Comparison of ENCODE assay signal across 21 cellular contexts in the genomic region with DNA sequence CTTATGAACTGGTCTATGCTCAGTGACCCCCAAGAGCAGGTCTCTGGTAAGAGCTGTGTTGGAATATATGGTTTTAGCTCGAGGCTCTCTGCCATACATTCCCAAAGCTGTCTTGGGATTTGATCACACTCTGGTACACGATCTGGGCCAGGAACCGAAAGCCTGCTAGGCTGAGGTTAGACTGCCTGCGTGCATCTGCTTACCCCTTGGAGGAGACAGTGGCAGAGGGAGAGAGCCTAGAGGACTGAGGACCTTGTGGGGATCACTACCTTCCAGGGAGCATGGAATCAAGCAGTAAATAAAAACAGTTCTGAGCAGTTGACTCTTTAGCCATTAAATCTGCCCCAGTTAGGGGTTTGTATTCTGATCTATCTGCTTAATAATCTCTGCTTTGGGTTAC.
A peak's percentile ranks its signal among the peaks of the same experiment; 100 is the strongest.
DNase-seq lines count a peak whose midpoint lies in the region; ATAC-seq, FAIRE-seq and TF ChIP-seq lines count a peak whose summit lies in the region.
"Had no signal": no experiment of that assay in that cellular context is flagged by ENCODE, and none has a peak within 500 bp of the region (broad histone marks: within the 10 kb centered on the region; RNA-seq: fewer than 3 reads in every experiment).

No MANE protein-coding gene starts in this region.

- FAIRE-seq in HTR-8/SVneo (lab: Jason Lieb, UNC) = no peak

- H3K27me3 Mint-ChIP-seq in HFFc6 (ENCODE audit: insufficient read depth) = no peaks in the 10 kb centered on the region; the same call in 1 of the 2 replicates
- H3K27me3 Mint-ChIP-seq in brain = no peaks in the 10 kb centered on the region
- H3K27me3 Mint-ChIP-seq in activated CD4-positive, alpha-beta T cell treated with anti-CD3 and anti-CD28 coated beads, Interleukin-2, amount 10 ng/mL, durations not matched to agents 7 days and 5 days = peaks cover 30% of the 10 kb centered on the region

- POLR2A ChIA-PET in activated CD4-positive, alpha-beta T cell treated with anti-CD3 and anti-CD28 coated beads, Interleukin-2, amount 10 ng/mL, durations not matched to agents 7 days and 5 days (lab: Charles Lee) = no interaction called here

- H3K4me1 Mint-ChIP-seq in HFFc6 (ENCODE audit: low read depth) = peaks cover 32% of the 10 kb centered on the region
- peaks cover 57% of the 10 kb centered on the region for H3K4me1 Mint-ChIP-seq in brain
- no peaks in the 10 kb centered on the region for H3K4me1 Mint-ChIP-seq in activated CD4-positive, alpha-beta T cell treated with anti-CD3 and anti-CD28 coated beads, Interleukin-2, amount 10 ng/mL, durations not matched to agents 7 days and 5 days

- CTCF ChIA-PET in activated CD4-positive, alpha-beta T cell treated with anti-CD3 and anti-CD28 coated beads, Interleukin-2, amount 10 ng/mL, durations not matched to agents 7 days and 5 days (lab: Charles Lee) = interaction anchor here (1.1 kb wide), 1 partner anchor 16 kb away, joined by 3 read pairs; no protein-coding TSS in a partner anchor

- H3K36me3 Mint-ChIP-seq in HFFc6 (ENCODE audit: low read depth) (peaks cover 36% of the 10 kb centered on the region), brain (peaks cover 74% of the 10 kb centered on the region)
- no peaks in the 10 kb centered on the region for H3K36me3 Mint-ChIP-seq in activated CD4-positive, alpha-beta T cell treated with anti-CD3 and anti-CD28 coated beads, Interleukin-2, amount 10 ng/mL, durations not matched to agents 7 days and 5 days (ENCODE audit: low read depth)

- H3K9me3 Mint-ChIP-seq in HFFc6 (0 out of 2 replicates have a peak, but pooled peaks cover 4% of the 10 kb centered on the region), brain (peaks cover 8 to 33% (median 21%) of the 10 kb centered on the region in 5 experiments)
- no peaks in the 10 kb centered on the region for H3K9me3 Mint-ChIP-seq in activated CD4-positive, alpha-beta T cell treated with anti-CD3 and anti-CD28 coated beads, Interleukin-2, amount 10 ng/mL, durations not matched to agents 7 days and 5 days

- no peaks in the 10 kb centered on the region for H3K9me3 ChIP-seq in gastrocnemius medialis

- TF ChIP-seq CTCF in HFFc6 (IDR thresholded peaks at IDR 0.05) (no peak), brain (conservative IDR thresholded peaks at IDR 0.05) (no peak), gastrocnemius medialis (IDR thresholded peaks at IDR 0.05 in 4 of 5, conservative IDR thresholded peaks at IDR 0.05 in 1 of 5) (no peak)

- H3K27ac Mint-ChIP-seq in HFFc6 (peak overlapping the region; percentile 28; the same call in 1 of the 2 replicates), brain (peak overlapping the region in 4 of 5 experiments; percentile 10 to 82 (median 24))
- no peak overlapping the region for H3K27ac Mint-ChIP-seq in activated CD4-positive, alpha-beta T cell treated with anti-CD3 and anti-CD28 coated beads, Interleukin-2, amount 10 ng/mL, durations not matched to agents 7 days and 5 days

- peaks cover 27 to 29% of the 10 kb centered on the region in 2 donors for H3K4me1 ChIP-seq in gastrocnemius medialis
- H3K4me1 ChIP-seq: parathyroid adenoma had no signal

- H3K27ac ChIP-seq in gastrocnemius medialis = peak overlapping the region; percentile 48 to 58 (median 56)
- H3K27ac ChIP-seq: parathyroid adenoma, stomach had no signal

- TF ChIP-seq POLR2A in gastrocnemius medialis (IDR thresholded peaks at IDR 0.05) = no peak

- H3K4me3 Mint-ChIP-seq in HFFc6 (no peak overlapping the region), brain (peak overlapping the region in 2 of 5 experiments; percentile 7 to 17)
- no peak overlapping the region for H3K4me3 Mint-ChIP-seq in activated CD4-positive, alpha-beta T cell treated with anti-CD3 and anti-CD28 coated beads, Interleukin-2, amount 10 ng/mL, durations not matched to agents 7 days and 5 days

- ATAC-seq in left ventricle myocardium superior (peak; percentile 56), gastrocnemius medialis (peak; percentile 35 to 51)

- H3K27me3 ChIP-seq in gastrocnemius medialis = no peaks in the 10 kb centered on the region
- H3K27me3 ChIP-seq: esophagus muscularis mucosa, stomach had no signal

- no peaks in the 10 kb centered on the region for H3K36me3 ChIP-seq in gastrocnemius medialis

- DNase-seq in HFFc6 (no peak), left ventricle myocardium superior (no peak), gastrocnemius medialis (no peak), HTR-8/SVneo (ENCODE audit: insufficient read length, low spot score) (no peak), DMS153 (lab: John Stamatoyannopoulos, UW) (no peak), germinal center (ENCODE audit: low spot score) (no peak)
- no peak for DNase-seq in activated CD4-positive, alpha-beta T cell treated with anti-CD3 and anti-CD28 coated beads, Interleukin-2, amount 10 ng/mL, durations not matched to agents 7 days and 5 days
- DNase-seq: activated CD4-positive, alpha-beta T cell treated with anti-CD3 and anti-CD28 coated beads for 1 hour; activated CD8-positive, alpha-beta memory T cell treated with anti-CD3 and anti-CD28 coated beads, Interleukin-2, amount 50 U/mL, for 4 hours; dermis blood vessel endothelial cell; GOT3; hypothalamus; kidney glomerular epithelial cell; NCI-H1436; NCI-H226; NK-92 treated with Interleukin-12 subunit alpha and Interleukin-12 subunit beta, amount 100 ng/mL, for 24 hours; SIG-M5; stomach had no signal

- intact Hi-C loops in left ventricle myocardium superior (cut with micrococcal nuclease) (no loop called here), gastrocnemius medialis (cut with DNase I; ENCODE audit: low total_unique reads) (no loop called here)

- peak overlapping the region in 1 of 4 donors; percentile 9 for H3K4me3 ChIP-seq in gastrocnemius medialis
- H3K4me3 ChIP-seq: esophagus muscularis mucosa, stomach had no signal

- in situ Hi-C loops in gastrocnemius medialis (cut with MboI; ENCODE audit: low sequenced_read_pairs in 4 of 4) = no loop called here
